34 cellular contexts compared by ENCODE assay signal in genomic region chr3:69102384-69102783, GRCh38. TPM values are rescaled to one million over a fixed set of nuclear protein-coding genes. Genes with fewer than 3 reads are reported as not detected.
A peak's percentile ranks its signal among the peaks of the same experiment; 100 is the strongest.
DNase-seq lines count a peak whose midpoint lies in the region; ATAC-seq and TF ChIP-seq lines count a peak whose summit lies in the region.
"Had no signal": no experiment of that assay in that cellular context is flagged by ENCODE, and none has a peak within 500 bp of the region (broad histone marks: within the 10 kb centered on the region; RNA-seq: fewer than 3 reads in every experiment).

No MANE protein-coding gene starts in this region.

- peaks cover 2% of the 10 kb centered on the region for H3K9me3 Mint-ChIP-seq in activated T-cell treated with anti-CD3 and anti-CD28 coated beads, Interleukin-2, amount 50 U/mL, for 24 hours
- H3K9me3 Mint-ChIP-seq in CD8-positive, alpha-beta T cell = no peaks in the 10 kb centered on the region
- H3K9me3 Mint-ChIP-seq in dendritic cell treated with granulocyte-macrophage colony-stimulating factor and Interleukin-4, amounts not matched to agents 40 ng/mL and 50 ng/mL, for 4 days = no peaks in the 10 kb centered on the region
- no peaks in the 10 kb centered on the region for H3K9me3 Mint-ChIP-seq in natural killer cell treated with Interleukin-12 subunit alpha and Interleukin-12 subunit beta and Interleukin-15 and Interleukin-18, amount 100 ng/mL, for 72 hours
- H3K9me3 Mint-ChIP-seq in effector memory CD8-positive, alpha-beta T cell = no peaks in the 10 kb centered on the region
- H3K9me3 Mint-ChIP-seq: activated naive CD4-positive, alpha-beta T cell treated with anti-CD3 and anti-CD28 coated beads for 36 hours; IgD-negative memory B cell; T-helper 1 cell treated with Interleukin-12 subunit alpha and Interleukin-12 subunit beta and Interleukin-4 antibody, amounts not matched to agents 30 μg/mL and 1 μg/mL, for 36 hours had no signal

- no peak for TF ChIP-seq CTCF in CD8-positive, alpha-beta T cell (IDR thresholded peaks at IDR 0.05)

- H3K27ac ChIP-seq in CD8-positive, alpha-beta T cell (ENCODE audit: low read depth, low read length) = no peak overlapping the region
- H3K27ac ChIP-seq: esophagus muscularis mucosa, foreskin keratinocyte, SK-N-MC, stomach, thyroid gland had no signal

- CTCF ChIA-PET in CD8-positive, alpha-beta T cell (lab: Charles Lee) = interaction anchor here (2.3 kb wide), 1 partner anchor 18 kb away, joined by 12 read pairs; no protein-coding TSS in a partner anchor

- peaks cover 79% of the 10 kb centered on the region for H3K36me3 Mint-ChIP-seq in activated T-cell treated with anti-CD3 and anti-CD28 coated beads, Interleukin-2, amount 50 U/mL, for 24 hours (ENCODE audit: low read depth)
- H3K36me3 Mint-ChIP-seq in CD8-positive, alpha-beta T cell = peaks cover 64% of the 10 kb centered on the region
- H3K36me3 Mint-ChIP-seq in dendritic cell treated with granulocyte-macrophage colony-stimulating factor and Interleukin-4, amounts not matched to agents 40 ng/mL and 50 ng/mL, for 4 days (ENCODE audit: low read depth) = peaks cover 86% of the 10 kb centered on the region
- H3K36me3 Mint-ChIP-seq in natural killer cell treated with Interleukin-12 subunit alpha and Interleukin-12 subunit beta and Interleukin-15 and Interleukin-18, amount 100 ng/mL, for 72 hours = peaks cover 40% of the 10 kb centered on the region
- peaks cover 73% of the 10 kb centered on the region for H3K36me3 Mint-ChIP-seq in effector memory CD8-positive, alpha-beta T cell (ENCODE audit: insufficient read depth)

- no peaks in the 10 kb centered on the region for H3K27me3 Mint-ChIP-seq in activated T-cell treated with anti-CD3 and anti-CD28 coated beads, Interleukin-2, amount 50 U/mL, for 24 hours
- H3K27me3 Mint-ChIP-seq in CD8-positive, alpha-beta T cell (ENCODE audit: low read depth) = no peaks in the 10 kb centered on the region
- H3K27me3 Mint-ChIP-seq in dendritic cell treated with granulocyte-macrophage colony-stimulating factor and Interleukin-4, amounts not matched to agents 40 ng/mL and 50 ng/mL, for 4 days = no peaks in the 10 kb centered on the region
- H3K27me3 Mint-ChIP-seq in natural killer cell treated with Interleukin-12 subunit alpha and Interleukin-12 subunit beta and Interleukin-15 and Interleukin-18, amount 100 ng/mL, for 72 hours = no peaks in the 10 kb centered on the region
- no peaks in the 10 kb centered on the region for H3K27me3 Mint-ChIP-seq in effector memory CD8-positive, alpha-beta T cell
- H3K27me3 Mint-ChIP-seq: activated CD8-positive, alpha-beta T cell treated with anti-CD3 and anti-CD28 coated beads for 36 hours; IgD-negative memory B cell had no signal

- peak overlapping the region; percentile 38 for H3K27ac Mint-ChIP-seq in activated T-cell treated with anti-CD3 and anti-CD28 coated beads, Interleukin-2, amount 50 U/mL, for 24 hours
- H3K27ac Mint-ChIP-seq in CD8-positive, alpha-beta T cell = peak overlapping the region; percentile 52
- H3K27ac Mint-ChIP-seq in dendritic cell treated with granulocyte-macrophage colony-stimulating factor and Interleukin-4, amounts not matched to agents 40 ng/mL and 50 ng/mL, for 4 days = peak overlapping the region; percentile 62
- H3K27ac Mint-ChIP-seq in natural killer cell treated with Interleukin-12 subunit alpha and Interleukin-12 subunit beta and Interleukin-15 and Interleukin-18, amount 100 ng/mL, for 72 hours = peak overlapping the region; percentile 68 to 73
- peak overlapping the region in 1 of 2 donors; percentile 86 for H3K27ac Mint-ChIP-seq in effector memory CD8-positive, alpha-beta T cell
- H3K27ac Mint-ChIP-seq: activated naive CD4-positive, alpha-beta T cell treated with anti-CD3 and anti-CD28 coated beads for 36 hours had no signal

- H3K9me3 ChIP-seq in CD8-positive, alpha-beta T cell (ENCODE audit: low read length) = no peaks in the 10 kb centered on the region
- H3K9me3 ChIP-seq: breast epithelium, esophagus muscularis mucosa, stomach, thyroid gland had no signal

- H3K27me3 ChIP-seq in CD8-positive, alpha-beta T cell (ENCODE audit: insufficient read depth, low read length) = no peaks in the 10 kb centered on the region
- H3K27me3 ChIP-seq: breast epithelium, esophagus muscularis mucosa, foreskin keratinocyte, stomach, thyroid gland had no signal

- no peak for ATAC-seq in CD8-positive, alpha-beta T cell
- ATAC-seq in natural killer cell treated with Interleukin-12 subunit alpha and Interleukin-12 subunit beta and Interleukin-15 and Interleukin-18, amount 100 ng/mL, for 72 hours = no peak
- no peak for ATAC-seq in GM21367 (IDR thresholded peaks at IDR 0.05; ENCODE audit: unreplicated experiment)
- no peak for ATAC-seq in effector memory CD8-positive, alpha-beta T cell (replicated peaks)
- ATAC-seq: activated CD8-positive, alpha-beta T cell treated with anti-CD3 and anti-CD28 coated beads for 36 hours; foreskin keratinocyte had no signal

- H3K4me1 Mint-ChIP-seq in activated T-cell treated with anti-CD3 and anti-CD28 coated beads, Interleukin-2, amount 50 U/mL, for 24 hours (ENCODE audit: low read depth) = peaks cover 59% of the 10 kb centered on the region
- H3K4me1 Mint-ChIP-seq in CD8-positive, alpha-beta T cell (ENCODE audit: low read depth) = peaks cover 52% of the 10 kb centered on the region
- H3K4me1 Mint-ChIP-seq in dendritic cell treated with granulocyte-macrophage colony-stimulating factor and Interleukin-4, amounts not matched to agents 40 ng/mL and 50 ng/mL, for 4 days (ENCODE audit: low read depth) = peaks cover 34% of the 10 kb centered on the region
- peaks cover 33 to 35% of the 10 kb centered on the region in 2 donors for H3K4me1 Mint-ChIP-seq in natural killer cell treated with Interleukin-12 subunit alpha and Interleukin-12 subunit beta and Interleukin-15 and Interleukin-18, amount 100 ng/mL, for 72 hours (ENCODE audit: low read depth in 2 of 2)
- H3K4me1 Mint-ChIP-seq in effector memory CD8-positive, alpha-beta T cell (ENCODE audit: low read depth in 2 of 2) = peaks cover 30 to 44% of the 10 kb centered on the region in 2 donors

- no peak for DNase-seq in activated T-cell treated with anti-CD3 and anti-CD28 coated beads, Interleukin-2, amount 50 U/mL, for 24 hours
- DNase-seq in activated T-cell treated with anti-CD3 and anti-CD28 coated beads, Interleukin-2, amount 50 U/mL, for 1 hour = no peak
- DNase-seq in CD8-positive, alpha-beta T cell = no peak
- DNase-seq in natural killer cell treated with Interleukin-12 subunit alpha and Interleukin-12 subunit beta and Interleukin-15 and Interleukin-18, amount 100 ng/mL, for 72 hours (ENCODE audit: low spot score) = no peak
- DNase-seq in DMS 273 (lab: John Stamatoyannopoulos, UW; ENCODE audit: unreplicated experiment) = no peak
- DNase-seq in effector memory CD8-positive, alpha-beta T cell = no peak
- DNase-seq: activated CD4-positive, CD25-positive, alpha-beta regulatory T cell treated with anti-CD3 and anti-CD28 coated beads, Interleukin-2, amount 50 U/mL, for 72 hours; activated CD8-positive, alpha-beta T cell treated with anti-CD3 and anti-CD28 coated beads for 36 hours; activated naive CD4-positive, alpha-beta T cell treated with anti-CD3 and anti-CD28 coated beads for 36 hours; amygdala; COR-L47; DMS79; effector CD8-positive, alpha-beta T cell; foreskin keratinocyte; GDM1; hippocampal formation; mesendoderm; NCI-H1105 treated with DMSO at 0.1 percent for 48 hours; NCI-H2029 treated with DMSO at 0.1 percent for 48 hours; NCI-H526 treated with DMSO at 0.1 percent for 48 hours; small intestine; stimulated activated CD4-positive, alpha-beta T cell treated with anti-CD3 and anti-CD28 coated beads, Interleukin-1b, Interleukin-23, amount 100 ng/mL, for 48 hours; stomach; thyroid gland had no signal

- no peak overlapping the region for H3K4me3 Mint-ChIP-seq in activated T-cell treated with anti-CD3 and anti-CD28 coated beads, Interleukin-2, amount 50 U/mL, for 24 hours
- no peak overlapping the region for H3K4me3 Mint-ChIP-seq in CD8-positive, alpha-beta T cell
- no peak overlapping the region for H3K4me3 Mint-ChIP-seq in dendritic cell treated with granulocyte-macrophage colony-stimulating factor and Interleukin-4, amounts not matched to agents 40 ng/mL and 50 ng/mL, for 4 days
- no peak overlapping the region for H3K4me3 Mint-ChIP-seq in natural killer cell treated with Interleukin-12 subunit alpha and Interleukin-12 subunit beta and Interleukin-15 and Interleukin-18, amount 100 ng/mL, for 72 hours
- no peak overlapping the region for H3K4me3 Mint-ChIP-seq in effector memory CD8-positive, alpha-beta T cell
- H3K4me3 Mint-ChIP-seq: activated CD8-positive, alpha-beta T cell treated with anti-CD3 and anti-CD28 coated beads for 36 hours; activated naive CD4-positive, alpha-beta T cell treated with anti-CD3 and anti-CD28 coated beads for 36 hours; T-helper 1 cell treated with Interleukin-12 subunit alpha and Interleukin-12 subunit beta and Interleukin-4 antibody, amounts not matched to agents 30 μg/mL and 1 μg/mL, for 36 hours had no signal

- peaks cover 40% of the 10 kb centered on the region for H3K4me1 ChIP-seq in CD8-positive, alpha-beta T cell (ENCODE audit: insufficient read depth, low read length)

- H3K4me3 ChIP-seq in CD8-positive, alpha-beta T cell (ENCODE audit: low read depth, low read length) = no peak overlapping the region
- H3K4me3 ChIP-seq: breast epithelium, esophagus muscularis mucosa, SK-N-MC, stomach, thyroid gland had no signal

- intact Hi-C loops in CD8-positive, alpha-beta T cell (cut with DNase I, micrococcal nuclease) = no loop called here
- intact Hi-C loops in dendritic cell treated with granulocyte-macrophage colony-stimulating factor and Interleukin-4, amounts not matched to agents 40 ng/mL and 50 ng/mL, for 4 days (cut with micrococcal nuclease) = no loop called here

- POLR2A ChIA-PET in CD8-positive, alpha-beta T cell (lab: Charles Lee) = interaction anchor here (1.2 to 2.3 kb wide), 2 partner anchors 11 to 18 kb away, joined by 3 to 9 read pairs; no protein-coding TSS in a partner anchor

- H3K36me3 ChIP-seq in CD8-positive, alpha-beta T cell (ENCODE audit: insufficient read depth, low read length) = peaks cover 36% of the 10 kb centered on the region

RNA-seq across cellular contexts. Expression of gene ARL6IP5, which starts 17.6 kb away (rescaled TPM):
- total RNA-seq in CD8-positive, alpha-beta T cell = 10 to 100 TPM; 44.8 to 52.9 TPM
- 100 to 1,000 TPM; 110 to 135 TPM for total RNA-seq in natural killer cell treated with Interleukin-12 subunit alpha and Interleukin-12 subunit beta and Interleukin-15 and Interleukin-18, amount 100 ng/mL, for 72 hours

RNA-seq across cellular contexts. Expression of gene LMOD3, which starts 20.0 kb away (rescaled TPM):
- not detected for total RNA-seq in CD8-positive, alpha-beta T cell
- not detected for total RNA-seq in natural killer cell treated with Interleukin-12 subunit alpha and Interleukin-12 subunit beta and Interleukin-15 and Interleukin-18, amount 100 ng/mL, for 72 hours
- total RNA-seq: A172; activated CD8-positive, alpha-beta T cell treated with anti-CD3 and anti-CD28 coated beads for 36 hours; activated naive CD4-positive, alpha-beta T cell treated with anti-CD3 and anti-CD28 coated beads for 36 hours; breast epithelium; foreskin keratinocyte; omental fat pad; RPMI7951 had no signal

RNA-seq across cellular contexts. Expression of gene UBA3, which starts 22.2 kb away (rescaled TPM):
- total RNA-seq in CD8-positive, alpha-beta T cell = 10 to 100 TPM; 35.0 to 43.5 TPM
- 100 to 1,000 TPM in 1 of 2 donors, 10 to 100 TPM in 1; 93.4 to 111 TPM for total RNA-seq in natural killer cell treated with Interleukin-12 subunit alpha and Interleukin-12 subunit beta and Interleukin-15 and Interleukin-18, amount 100 ng/mL, for 72 hours

RNA-seq across cellular contexts. Expression of gene TMF1, which starts 50.3 kb away (rescaled TPM):
- 100 to 1,000 TPM in 1 of 2 experiments, 10 to 100 TPM in 1; 97.9 to 103 TPM for total RNA-seq in CD8-positive, alpha-beta T cell
- 10 to 100 TPM; 42.2 to 43.7 TPM for total RNA-seq in natural killer cell treated with Interleukin-12 subunit alpha and Interleukin-12 subunit beta and Interleukin-15 and Interleukin-18, amount 100 ng/mL, for 72 hours
